Comparison of ENCODE assay signal across 1 cellular context in genomic region chr16:10736926-10737625, GRCh38.
TF ChIP-seq lines count a peak whose summit lies in the region.

No MANE protein-coding gene starts in this region.

TF ChIP-seq in K562, 482 proteins besides CTCF, POLR2A, EP300 and RAD21 (continued from another document and continues in another):
- TF ChIP-seq FOXO4 (CRISPR knock-in tag; IDR thresholded peaks at IDR 0.05): no peak
- TF ChIP-seq ZNF280A (IDR thresholded peaks at IDR 0.05; ENCODE audit: low read depth, partially characterized antibody): no peak
- no peak for TF ChIP-seq IRF2 (CRISPR knock-in tag; IDR thresholded peaks at IDR 0.05)
- TF ChIP-seq ZKSCAN3 (CRISPR knock-in tag; IDR thresholded peaks at IDR 0.05): no peak
- TF ChIP-seq AFF4 (CRISPR knock-in tag; IDR thresholded peaks at IDR 0.05): no peak
- peak; percentile 82 for TF ChIP-seq DEAF1 (CRISPR knock-in tag; IDR thresholded peaks at IDR 0.05)
- peak; percentile 25; the same call in 1 of the 2 replicates for TF ChIP-seq STAG1 (CRISPR knock-in tag; IDR thresholded peaks at IDR 0.05; ENCODE audit: borderline replicate concordance)
- 0 out of 2 replicates have a peak, but pooled peaks have one; percentile 51 for TF ChIP-seq ETV5 (CRISPR knock-in tag; IDR thresholded peaks at IDR 0.05; ENCODE audit: low read depth)
- TF ChIP-seq ARID2 (IDR thresholded peaks at IDR 0.05): peak; percentile 65; the same call in 1 of the 2 replicates
- TF ChIP-seq FOXM1 (IDR thresholded peaks at IDR 0.05; ENCODE audit: low read depth): peak; percentile 33; the same call in 1 of the 2 replicates
- no peak for TF ChIP-seq FOXM1 (CRISPR knock-in tag; IDR thresholded peaks at IDR 0.05; ENCODE audit: low read depth)
- no peak for TF ChIP-seq ZNF41 (CRISPR knock-in tag; conservative IDR thresholded peaks at IDR 0.05)
- TF ChIP-seq THRB (CRISPR knock-in tag; conservative IDR thresholded peaks at IDR 0.05): no peak
- TF ChIP-seq DPF2 (IDR thresholded peaks at IDR 0.05): no peak
- 0 out of 2 replicates have a peak, but pooled peaks have one; percentile 44 for TF ChIP-seq ETV1 (tag; conservative IDR thresholded peaks at IDR 0.05; ENCODE audit: low read depth)
- TF ChIP-seq ELF1 (tag; IDR thresholded peaks at IDR 0.05): peak; percentile 76
- TF ChIP-seq HMBOX1 (IDR thresholded peaks at IDR 0.05): no peak
- TF ChIP-seq SRF (CRISPR knock-in tag; IDR thresholded peaks at IDR 0.05): no peak
- no peak for TF ChIP-seq RNF2 (IDR thresholded peaks at IDR 0.05)
- TF ChIP-seq ZC3H8 (IDR thresholded peaks at IDR 0.05): no peak
- no peak for TF ChIP-seq CBX5 (IDR thresholded peaks at IDR 0.05; ENCODE audit: borderline replicate concordance, low read depth)
- TF ChIP-seq MAX (CRISPR knock-in tag; IDR thresholded peaks at IDR 0.05): no peak
- TF ChIP-seq EHMT2 (IDR thresholded peaks at IDR 0.05): no peak
- TF ChIP-seq BRD9 (IDR thresholded peaks at IDR 0.05; ENCODE audit: low read depth, partially characterized antibody): peak; percentile 23
- no peak for TF ChIP-seq EP400 (IDR thresholded peaks at IDR 0.05)
- no peak for TF ChIP-seq NCOR1 (IDR thresholded peaks at IDR 0.05)
- TF ChIP-seq ZNF407 (IDR thresholded peaks at IDR 0.05; ENCODE audit: low read depth): peak; percentile 74
- no peak for TF ChIP-seq HES1 (IDR thresholded peaks at IDR 0.05; ENCODE audit: low read depth)
- TF ChIP-seq CBFA2T3 (IDR thresholded peaks at IDR 0.05): no peak
